2 cellular contexts compared by ENCODE assay signal in the genomic region with DNA sequence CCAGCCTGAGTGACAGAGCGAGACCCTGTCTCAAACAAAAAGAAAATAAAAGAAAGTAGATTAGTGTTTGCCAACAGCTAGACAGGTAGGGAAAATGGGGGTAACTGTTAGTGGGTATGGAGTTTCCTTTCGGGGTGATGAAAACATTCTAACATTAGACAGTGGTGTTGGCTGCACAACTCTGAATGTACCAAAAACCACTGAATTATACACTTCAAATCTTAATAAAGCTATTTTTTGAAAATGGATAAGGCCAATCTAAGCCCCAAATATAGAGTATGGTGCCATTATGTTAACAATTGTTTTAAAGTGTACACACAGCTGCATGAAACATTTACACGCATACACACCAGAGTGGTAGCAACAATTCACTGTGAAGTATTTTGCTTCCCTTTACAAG.
A peak's percentile ranks its signal among the peaks of the same experiment; 100 is the strongest.
TF ChIP-seq lines count a peak whose summit lies in the region.

No MANE protein-coding gene starts in this region.

TF ChIP-seq in GM12878, 131 proteins besides CTCF, POLR2A, EP300 and RAD21 (continues in another document):
- TF ChIP-seq, protein P1, sequence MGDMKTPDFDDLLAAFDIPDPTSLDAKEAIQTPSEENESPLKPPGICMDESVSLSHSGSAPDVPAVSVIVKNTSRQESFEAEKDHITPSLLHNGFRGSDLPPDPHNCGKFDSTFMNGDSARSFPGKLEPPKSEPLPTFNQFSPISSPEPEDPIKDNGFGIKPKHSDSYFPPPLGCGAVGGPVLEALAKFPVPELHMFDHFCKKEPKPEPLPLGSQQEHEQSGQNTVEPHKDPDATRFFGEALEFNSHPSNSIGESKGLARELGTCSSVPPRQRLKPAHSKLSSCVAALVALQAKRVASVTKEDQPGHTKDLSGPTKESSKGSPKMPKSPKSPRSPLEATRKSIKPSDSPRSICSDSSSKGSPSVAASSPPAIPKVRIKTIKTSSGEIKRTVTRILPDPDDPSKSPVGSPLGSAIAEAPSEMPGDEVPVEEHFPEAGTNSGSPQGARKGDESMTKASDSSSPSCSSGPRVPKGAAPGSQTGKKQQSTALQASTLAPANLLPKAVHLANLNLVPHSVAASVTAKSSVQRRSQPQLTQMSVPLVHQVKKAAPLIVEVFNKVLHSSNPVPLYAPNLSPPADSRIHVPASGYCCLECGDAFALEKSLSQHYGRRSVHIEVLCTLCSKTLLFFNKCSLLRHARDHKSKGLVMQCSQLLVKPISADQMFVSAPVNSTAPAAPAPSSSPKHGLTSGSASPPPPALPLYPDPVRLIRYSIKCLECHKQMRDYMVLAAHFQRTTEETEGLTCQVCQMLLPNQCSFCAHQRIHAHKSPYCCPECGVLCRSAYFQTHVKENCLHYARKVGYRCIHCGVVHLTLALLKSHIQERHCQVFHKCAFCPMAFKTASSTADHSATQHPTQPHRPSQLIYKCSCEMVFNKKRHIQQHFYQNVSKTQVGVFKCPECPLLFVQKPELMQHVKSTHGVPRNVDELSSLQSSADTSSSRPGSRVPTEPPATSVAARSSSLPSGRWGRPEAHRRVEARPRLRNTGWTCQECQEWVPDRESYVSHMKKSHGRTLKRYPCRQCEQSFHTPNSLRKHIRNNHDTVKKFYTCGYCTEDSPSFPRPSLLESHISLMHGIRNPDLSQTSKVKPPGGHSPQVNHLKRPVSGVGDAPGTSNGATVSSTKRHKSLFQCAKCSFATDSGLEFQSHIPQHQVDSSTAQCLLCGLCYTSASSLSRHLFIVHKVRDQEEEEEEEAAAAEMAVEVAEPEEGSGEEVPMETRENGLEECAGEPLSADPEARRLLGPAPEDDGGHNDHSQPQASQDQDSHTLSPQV (IDR thresholded peaks at IDR 0.05), result no peak
- TF ChIP-seq WRNIP1 (IDR thresholded peaks at IDR 0.05; ENCODE audit: borderline replicate concordance, low read depth, low read length) (no peak), ZNF384 (IDR thresholded peaks at IDR 0.05; ENCODE audit: borderline replicate concordance, low read depth, low read length) (no peak), CUX1 (IDR thresholded peaks at IDR 0.05; ENCODE audit: insufficient replicate concordance, low read depth, low read length) (no peak), ZNF207 (IDR thresholded peaks at IDR 0.05; ENCODE audit: borderline replicate concordance) (no peak), IRF4 (IDR thresholded peaks at IDR 0.05; ENCODE audit: low read depth, low read length) (no peak), ETV6 (conservative IDR thresholded peaks at IDR 0.05 in 1 of 2, IDR thresholded peaks at IDR 0.05 in 1 of 2; ENCODE audit: borderline replicate concordance in 1 of 2, low read depth in 1 of 2) (peak in 1 of 2 experiments; percentile 86; a peak in 2 of 4 replicates), MEF2B (IDR thresholded peaks at IDR 0.05; ENCODE audit: partially characterized antibody, poor library complexity, severe bottlenecking) (no peak), BCL11A (IDR thresholded peaks at IDR 0.05; ENCODE audit: low read depth, low read length) (no peak), SMARCA5 (IDR thresholded peaks at IDR 0.05) (no peak)
- TF ChIP-seq, protein P2, sequence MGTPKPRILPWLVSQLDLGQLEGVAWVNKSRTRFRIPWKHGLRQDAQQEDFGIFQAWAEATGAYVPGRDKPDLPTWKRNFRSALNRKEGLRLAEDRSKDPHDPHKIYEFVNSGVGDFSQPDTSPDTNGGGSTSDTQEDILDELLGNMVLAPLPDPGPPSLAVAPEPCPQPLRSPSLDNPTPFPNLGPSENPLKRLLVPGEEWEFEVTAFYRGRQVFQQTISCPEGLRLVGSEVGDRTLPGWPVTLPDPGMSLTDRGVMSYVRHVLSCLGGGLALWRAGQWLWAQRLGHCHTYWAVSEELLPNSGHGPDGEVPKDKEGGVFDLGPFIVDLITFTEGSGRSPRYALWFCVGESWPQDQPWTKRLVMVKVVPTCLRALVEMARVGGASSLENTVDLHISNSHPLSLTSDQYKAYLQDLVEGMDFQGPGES (IDR thresholded peaks at IDR 0.05), result no peak

TF ChIP-seq in K562, 482 proteins besides CTCF, POLR2A, EP300 and RAD21:
- TF ChIP-seq ZNF274 (IDR thresholded peaks at IDR 0.05; ENCODE audit: borderline replicate concordance, low read depth, low read length) (no peak), XRCC5 (IDR thresholded peaks at IDR 0.05; ENCODE audit: low read depth, low read length) (no peak), BACH1 (tag; IDR thresholded peaks at IDR 0.05) (peak; percentile 34; the same call in 1 of the 2 replicates), ZBTB11 (CRISPR knock-in tag; IDR thresholded peaks at IDR 0.05) (peak in 1 of 3 experiments; percentile 63; a peak in 1 of 6 replicates)
